Comparison of ENCODE assay signal across 8 cellular contexts in genomic region chr15:74631935-74632560, GRCh38. TPM values are rescaled to one million over a fixed set of nuclear protein-coding genes. Genes with fewer than 3 reads are reported as not detected.
A peak's percentile ranks its signal among the peaks of the same experiment; 100 is the strongest.
DNase-seq lines count a peak whose midpoint lies in the region; ATAC-seq and TF ChIP-seq lines count a peak whose summit lies in the region.

No MANE protein-coding gene starts in this region.

- H3K36me3 Mint-ChIP-seq in activated CD4-positive, alpha-beta memory T cell treated with anti-CD3 and anti-CD28 coated beads, Interleukin-2, amount 10 ng/mL, durations not matched to agents 7 days and 5 days (ENCODE audit: low read depth), result peaks cover 56% of the 10 kb centered on the region
- H3K36me3 Mint-ChIP-seq in endothelial cell (ENCODE audit: low read depth, unreplicated experiment), result peaks cover 57% of the 10 kb centered on the region
- peaks cover 8 to 23% (median 14%) of the 10 kb centered on the region in 5 donors for H3K36me3 Mint-ChIP-seq in naive thymus-derived CD4-positive, alpha-beta T cell

- intact Hi-C loops in naive thymus-derived CD4-positive, alpha-beta T cell (cut with micrococcal nuclease), result loop anchor here (1.0 to 2.0 kb wide), 4 partner anchors 11 to 258 kb away; partner anchors contain the start of gene CLK3 (in 1 of the 2)

- H3K36me3 ChIP-seq in naive thymus-derived CD4-positive, alpha-beta T cell (ENCODE audit: control insufficient read depth in 2 of 3, insufficient read depth in 3 of 3, low read length in 3 of 3), result peaks cover 6 to 99% (median 19%) of the 10 kb centered on the region in 3 experiments

- peak; percentile 71 for ATAC-seq in naive thymus-derived CD4-positive, alpha-beta T cell

- no peaks in the 10 kb centered on the region for H3K4me1 ChIP-seq in naive thymus-derived CD4-positive, alpha-beta T cell (ENCODE audit: control insufficient read depth in 2 of 2, insufficient read depth in 2 of 2, low read length in 2 of 2)

- H3K9me3 ChIP-seq in naive thymus-derived CD4-positive, alpha-beta T cell (ENCODE audit: control insufficient read depth in 2 of 3, low read length in 3 of 3), result no peaks in the 10 kb centered on the region

- DNase-seq in NCI-H524 (lab: John Stamatoyannopoulos, UW) (peak; percentile 32 to 68), NCI-H524 treated with DMSO at 0.1 percent for 48 hours (lab: John Stamatoyannopoulos, UW) (no peak), NCI-H345 (lab: John Stamatoyannopoulos, UW) (peak; percentile 7), endothelial cell (ENCODE audit: low spot score) (peak; percentile 80), superior temporal gyrus (ENCODE audit: extremely low spot score) (peak; percentile 77), NCI-H187 (lab: John Stamatoyannopoulos, UW) (no peak)
- DNase-seq in activated CD4-positive, alpha-beta memory T cell treated with anti-CD3 and anti-CD28 coated beads, Interleukin-2, amount 10 ng/mL, durations not matched to agents 7 days and 5 days, result peak; percentile 66
- DNase-seq in naive thymus-derived CD4-positive, alpha-beta T cell, result peak in 7 of 9 donors; percentile 26 to 63 (median 41)

- no peaks in the 10 kb centered on the region for H3K9me3 Mint-ChIP-seq in activated CD4-positive, alpha-beta memory T cell treated with anti-CD3 and anti-CD28 coated beads, Interleukin-2, amount 10 ng/mL, durations not matched to agents 7 days and 5 days
- H3K9me3 Mint-ChIP-seq in endothelial cell (ENCODE audit: unreplicated experiment), result no peaks in the 10 kb centered on the region
- H3K9me3 Mint-ChIP-seq in naive thymus-derived CD4-positive, alpha-beta T cell, result no peaks in the 10 kb centered on the region

- no peak overlapping the region for H3K4me3 Mint-ChIP-seq in activated CD4-positive, alpha-beta memory T cell treated with anti-CD3 and anti-CD28 coated beads, Interleukin-2, amount 10 ng/mL, durations not matched to agents 7 days and 5 days
- H3K4me3 Mint-ChIP-seq in endothelial cell (ENCODE audit: unreplicated experiment), result no peak overlapping the region
- H3K4me3 Mint-ChIP-seq in naive thymus-derived CD4-positive, alpha-beta T cell, result no peak overlapping the region

- no peaks in the 10 kb centered on the region for H3K27me3 ChIP-seq in naive thymus-derived CD4-positive, alpha-beta T cell (ENCODE audit: control insufficient read depth in 2 of 2, insufficient read depth in 2 of 2, low read length in 2 of 2)

- no peak overlapping the region for H3K27ac ChIP-seq in naive thymus-derived CD4-positive, alpha-beta T cell (ENCODE audit: low read depth, low read length)

- peaks cover 11% of the 10 kb centered on the region for H3K4me1 Mint-ChIP-seq in activated CD4-positive, alpha-beta memory T cell treated with anti-CD3 and anti-CD28 coated beads, Interleukin-2, amount 10 ng/mL, durations not matched to agents 7 days and 5 days
- H3K4me1 Mint-ChIP-seq in endothelial cell (ENCODE audit: unreplicated experiment), result peaks cover 13% of the 10 kb centered on the region
- peaks cover 0 to 7% (median 2%) of the 10 kb centered on the region in 7 donors for H3K4me1 Mint-ChIP-seq in naive thymus-derived CD4-positive, alpha-beta T cell

- POLR2A ChIA-PET in activated CD4-positive, alpha-beta memory T cell treated with anti-CD3 and anti-CD28 coated beads, Interleukin-2, amount 10 ng/mL, durations not matched to agents 7 days and 5 days (lab: Charles Lee), result interaction anchor here (1.2 to 7.5 kb wide), 3 partner anchors 16 to 137 kb away, joined by 4 to 48 read pairs (median 14); partner anchors contain the start of gene CLK3
- POLR2A ChIA-PET in naive thymus-derived CD4-positive, alpha-beta T cell (lab: Charles Lee), result interaction anchor here (0.6 to 3.1 kb wide), 7 partner anchors 8 to 306 kb away, joined by 3 to 14 read pairs (median 3); partner anchors contain the start of genes CLK3 and COX5A

- no peak overlapping the region for H3K27ac Mint-ChIP-seq in activated CD4-positive, alpha-beta memory T cell treated with anti-CD3 and anti-CD28 coated beads, Interleukin-2, amount 10 ng/mL, durations not matched to agents 7 days and 5 days
- no peak overlapping the region for H3K27ac Mint-ChIP-seq in endothelial cell (ENCODE audit: unreplicated experiment)
- peak overlapping the region in 4 of 9 donors; percentile 34 to 78 (median 50) for H3K27ac Mint-ChIP-seq in naive thymus-derived CD4-positive, alpha-beta T cell

- H3K4me3 ChIP-seq in naive thymus-derived CD4-positive, alpha-beta T cell (ENCODE audit: low read length), result no peak overlapping the region

- CTCF ChIA-PET in activated CD4-positive, alpha-beta memory T cell treated with anti-CD3 and anti-CD28 coated beads, Interleukin-2, amount 10 ng/mL, durations not matched to agents 7 days and 5 days (lab: Charles Lee), result interaction anchor here (0.6 to 13.8 kb wide), 26 partner anchors 7 to 322 kb away, joined by 3 to 329 read pairs (median 5); partner anchors contain the start of genes CLK3, CYP1A1 and FAM219B
- CTCF ChIA-PET in naive thymus-derived CD4-positive, alpha-beta T cell (lab: Charles Lee), result interaction anchor here (0.8 to 13.2 kb wide), 15 partner anchors 9 to 325 kb away, joined by 3 to 201 read pairs (median 4); partner anchors contain the start of gene FAM219B

- no peaks in the 10 kb centered on the region for H3K27me3 Mint-ChIP-seq in activated CD4-positive, alpha-beta memory T cell treated with anti-CD3 and anti-CD28 coated beads, Interleukin-2, amount 10 ng/mL, durations not matched to agents 7 days and 5 days
- peaks cover 9% of the 10 kb centered on the region for H3K27me3 Mint-ChIP-seq in endothelial cell (ENCODE audit: unreplicated experiment)
- H3K27me3 Mint-ChIP-seq in naive thymus-derived CD4-positive, alpha-beta T cell, result no peaks in the 10 kb centered on the region

- TF ChIP-seq CTCF in endothelial cell (IDR thresholded peaks at IDR 0.05; ENCODE audit: unreplicated experiment), result peak; percentile 70

RNA-seq across cellular contexts. Expression of gene CLK3, which starts 16.4 kb away (rescaled TPM):
- total RNA-seq in activated CD4-positive, alpha-beta memory T cell treated with anti-CD3 and anti-CD28 coated beads, Interleukin-2, amount 10 ng/mL, durations not matched to agents 7 days and 5 days, result 100 to 1,000 TPM; 133 to 136 TPM
- total RNA-seq in endothelial cell (ENCODE audit: unreplicated experiment), result 81.7 TPM
- 100 to 1,000 TPM; 131 to 273 (median 177) TPM for total RNA-seq in naive thymus-derived CD4-positive, alpha-beta T cell
- 100 to 1,000 TPM in 1 of 2 donors, 10 to 100 TPM in 1; 57.8 to 104 TPM for polyA plus RNA-seq in naive thymus-derived CD4-positive, alpha-beta T cell

Comparison
In these comparisons a context has a peak if more than half of its experiments do, and no peak if none do; other contexts are left out.
1. DNase-seq: peak in NCI-H524 (2 of 2), NCI-H345 (single experiment), activated CD4-positive, alpha-beta memory T cell treated with anti-CD3 and anti-CD28 coated beads, Interleukin-2, amount 10 ng/mL, durations not matched to agents 7 days and 5 days (single experiment), endothelial cell (single experiment), naive thymus-derived CD4-positive, alpha-beta T cell (7 of 9) and superior temporal gyrus (single experiment); none in NCI-H524 treated with DMSO at 0.1 percent for 48 hours (single experiment) and NCI-H187 (0 of 2).